ENCODE assay signal across 1 cellular context in genomic region chr7:140719711-140720110, GRCh38.
TF ChIP-seq lines count a peak whose summit lies in the region.

No MANE protein-coding gene starts in this region.

TF ChIP-seq in GM23338, 12 proteins besides CTCF, POLR2A, EP300 and RAD21 (continued from another document):
- TF ChIP-seq REST (IDR thresholded peaks at IDR 0.05; ENCODE audit: unreplicated experiment), result no peak
- no peak for TF ChIP-seq EZH2phosphoT487 (IDR thresholded peaks at IDR 0.05; ENCODE audit: unreplicated experiment)
- TF ChIP-seq NANOG (IDR thresholded peaks at IDR 0.05; ENCODE audit: borderline replicate concordance), result no peak
